ENCODE assay signal across 1 cellular context in genomic region chr12:132648616-132649225, GRCh38.
TF ChIP-seq lines count a peak whose summit lies in the region.

No MANE protein-coding gene starts in this region.

TF ChIP-seq in HepG2, 621 proteins besides CTCF, POLR2A, EP300 and RAD21:
- TF ChIP-seq PCBP1 (IDR thresholded peaks at IDR 0.05; ENCODE audit: borderline replicate concordance, low read depth, low read length) (no peak), ELF4 (CRISPR knock-in tag; IDR thresholded peaks at IDR 0.05; ENCODE audit: borderline replicate concordance) (no peak)
TF ChIP-seq in HepG2: peak in this region for 0.
